In the genomic region with DNA sequence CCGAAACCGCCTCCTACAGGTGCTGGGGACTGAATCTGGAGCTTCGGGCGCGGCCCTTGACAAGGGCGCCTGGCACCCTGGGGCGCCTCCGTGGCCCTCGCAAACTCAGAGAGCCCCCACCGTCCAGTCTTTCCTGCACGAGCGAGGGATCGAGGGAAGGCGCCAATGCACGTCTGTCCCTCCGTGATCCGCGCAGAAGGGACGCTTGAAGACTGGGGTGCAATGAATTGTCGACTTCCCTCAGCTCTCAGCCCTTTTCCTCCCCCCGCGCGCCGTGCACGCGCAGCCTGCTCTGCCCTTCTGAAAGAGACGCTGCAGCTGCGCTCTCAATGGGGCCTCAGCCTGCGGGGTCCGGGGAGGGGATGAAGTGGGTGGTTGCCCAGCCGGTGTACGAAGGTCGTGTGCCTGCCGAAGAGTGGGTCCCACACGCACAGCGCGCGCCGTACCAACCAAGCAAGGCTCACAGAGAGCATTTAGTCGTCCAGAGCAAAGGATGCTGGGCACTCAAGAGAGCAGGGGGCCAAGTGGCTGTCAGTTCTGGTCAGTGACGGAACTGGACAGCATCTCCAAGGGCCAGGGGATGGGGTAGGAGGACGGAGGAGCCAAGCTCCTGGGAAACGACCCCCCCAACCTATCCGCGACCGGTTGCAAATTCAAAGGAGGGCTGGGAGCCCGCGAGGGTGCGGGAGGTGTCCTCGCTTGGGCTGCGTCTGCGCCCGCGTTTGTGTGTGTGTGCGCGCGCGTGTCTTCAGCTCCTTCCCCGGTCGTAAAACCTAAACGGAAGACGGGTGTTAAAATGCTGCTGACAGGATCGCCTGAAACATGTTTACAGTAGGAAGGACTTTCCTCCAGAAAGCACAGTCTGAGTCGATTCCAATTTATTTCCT, we compare ENCODE assay signal across 8 cellular contexts. TPM values are rescaled to one million over a fixed set of nuclear protein-coding genes. Genes with fewer than 3 reads are reported as not detected.
DNase-seq lines count a peak whose midpoint lies in the region; ATAC-seq, FAIRE-seq and TF ChIP-seq lines count a peak whose summit lies in the region.

No MANE protein-coding gene starts in this region.

- no peaks in the 10 kb centered on the region for H3K36me3 Mint-ChIP-seq in activated T-cell treated with anti-CD3 and anti-CD28 coated beads, Interleukin-2, amount 50 U/mL, for 4 hours (ENCODE audit: insufficient read depth)
- no peaks in the 10 kb centered on the region for H3K36me3 Mint-ChIP-seq in natural killer cell treated with Interleukin-12 subunit alpha and Interleukin-12 subunit beta and Interleukin-15 and Interleukin-18, amount 100 ng/mL, for 72 hours

- H3K27ac Mint-ChIP-seq in natural killer cell treated with Interleukin-12 subunit alpha and Interleukin-12 subunit beta and Interleukin-15 and Interleukin-18, amount 100 ng/mL, for 72 hours: peak overlapping the region; percentile 31 to 36

- no peak for TF ChIP-seq CTCF in fibroblast of pulmonary artery (IDR thresholded peaks at IDR 0.05; ENCODE audit: low read length, missing control alignments)

- DNase-seq in Caki2 (ENCODE audit: low read depth) (peak; percentile 84), NCI-H748 (lab: John Stamatoyannopoulos, UW; ENCODE audit: unreplicated experiment) (peak; percentile 98), fibroblast of pulmonary artery (ENCODE audit: low read depth) (peak; percentile 57), urothelium cell line (ENCODE audit: low spot score) (peak; percentile 38)
- peak; percentile 9 for DNase-seq in activated T-cell treated with anti-CD3 and anti-CD28 coated beads, Interleukin-2, amount 50 U/mL, for 4 hours
- DNase-seq in natural killer cell treated with Interleukin-12 subunit alpha and Interleukin-12 subunit beta and Interleukin-15 and Interleukin-18, amount 100 ng/mL, for 72 hours (ENCODE audit: low spot score): no peak

- FAIRE-seq in urothelium cell line (lab: Jason Lieb, UNC): no peak

- in situ Hi-C loops in Caki2 (cut with HindIII; ENCODE audit: low pct_unique_long_range_greater_than_20kb, low sequenced_read_pairs): no loop called here

- H3K4me3 ChIP-seq in fibroblast of pulmonary artery (replicated peaks; ENCODE audit: low read depth, low read length): peak overlapping the region; percentile 78

- peaks cover 43% of the 10 kb centered on the region for H3K27me3 Mint-ChIP-seq in activated T-cell treated with anti-CD3 and anti-CD28 coated beads, Interleukin-2, amount 50 U/mL, for 4 hours (ENCODE audit: low read depth)
- H3K27me3 Mint-ChIP-seq in natural killer cell treated with Interleukin-12 subunit alpha and Interleukin-12 subunit beta and Interleukin-15 and Interleukin-18, amount 100 ng/mL, for 72 hours: peaks cover 25 to 28% of the 10 kb centered on the region in 2 donors

- ATAC-seq in GM19351 (IDR thresholded peaks at IDR 0.05; ENCODE audit: unreplicated experiment): peak; percentile 34
- ATAC-seq in HG03342 (IDR thresholded peaks at IDR 0.05; ENCODE audit: unreplicated experiment): peak; percentile 30
- peak; percentile 31 to 44 for ATAC-seq in activated T-cell treated with anti-CD3 and anti-CD28 coated beads, Interleukin-2, amount 50 U/mL, for 4 hours
- peak; percentile 57 to 58 for ATAC-seq in natural killer cell treated with Interleukin-12 subunit alpha and Interleukin-12 subunit beta and Interleukin-15 and Interleukin-18, amount 100 ng/mL, for 72 hours

- peak overlapping the region; percentile 88 for H3K4me3 Mint-ChIP-seq in activated T-cell treated with anti-CD3 and anti-CD28 coated beads, Interleukin-2, amount 50 U/mL, for 4 hours
- peak overlapping the region; percentile 94 for H3K4me3 Mint-ChIP-seq in natural killer cell treated with Interleukin-12 subunit alpha and Interleukin-12 subunit beta and Interleukin-15 and Interleukin-18, amount 100 ng/mL, for 72 hours

- H3K9me3 Mint-ChIP-seq in activated T-cell treated with anti-CD3 and anti-CD28 coated beads, Interleukin-2, amount 50 U/mL, for 4 hours: peaks cover 3% of the 10 kb centered on the region
- no peaks in the 10 kb centered on the region for H3K9me3 Mint-ChIP-seq in natural killer cell treated with Interleukin-12 subunit alpha and Interleukin-12 subunit beta and Interleukin-15 and Interleukin-18, amount 100 ng/mL, for 72 hours

- H3K4me1 Mint-ChIP-seq in activated T-cell treated with anti-CD3 and anti-CD28 coated beads, Interleukin-2, amount 50 U/mL, for 4 hours (ENCODE audit: low read depth): peaks cover 9% of the 10 kb centered on the region
- peaks cover 9 to 10% of the 10 kb centered on the region in 2 donors for H3K4me1 Mint-ChIP-seq in natural killer cell treated with Interleukin-12 subunit alpha and Interleukin-12 subunit beta and Interleukin-15 and Interleukin-18, amount 100 ng/mL, for 72 hours (ENCODE audit: low read depth in 2 of 2)

RNA-seq across cellular contexts. Expression of gene SOX4, which starts 5.4 kb away (rescaled TPM):
- 77.4 and 81.8 TPM in 2 replicates for total RNA-seq in Caki2 (2014; rRNA removed; shearing (Covaris generic); ENCODE audit: low replicate concordance)
- 1 to 10 TPM in 1 of 3 donors, under 1 TPM in 2; 0.63 to 1.3 (median 0.71) TPM for total RNA-seq in activated T-cell treated with anti-CD3 and anti-CD28 coated beads, Interleukin-2, amount 50 U/mL, for 4 hours
- 1 to 10 TPM in 1 of 2 donors, under 1 TPM in 1; 0.98 to 1.5 TPM for total RNA-seq in natural killer cell treated with Interleukin-12 subunit alpha and Interleukin-12 subunit beta and Interleukin-15 and Interleukin-18, amount 100 ng/mL, for 72 hours

Comparison
In these comparisons a context has a peak if more than half of its experiments do, and no peak if none do; other contexts are left out.
1. RNA of gene SOX4, which starts 5.4 kb away (total RNA-seq): 77.4 to 81.8 TPM in Caki2; 0.98 to 1.5 TPM in natural killer cell treated with Interleukin-12 subunit alpha and Interleukin-12 subunit beta and Interleukin-15 and Interleukin-18, amount 100 ng/mL, for 72 hours and 0.63 to 1.3 TPM in activated T-cell treated with anti-CD3 and anti-CD28 coated beads, Interleukin-2, amount 50 U/mL, for 4 hours; every median in the first group is over 10 times any median in the second.
2. Peak in every context shown above with its lines, with median percentiles within 50 percentile points of each other: ATAC-seq.